In the genomic region with DNA sequence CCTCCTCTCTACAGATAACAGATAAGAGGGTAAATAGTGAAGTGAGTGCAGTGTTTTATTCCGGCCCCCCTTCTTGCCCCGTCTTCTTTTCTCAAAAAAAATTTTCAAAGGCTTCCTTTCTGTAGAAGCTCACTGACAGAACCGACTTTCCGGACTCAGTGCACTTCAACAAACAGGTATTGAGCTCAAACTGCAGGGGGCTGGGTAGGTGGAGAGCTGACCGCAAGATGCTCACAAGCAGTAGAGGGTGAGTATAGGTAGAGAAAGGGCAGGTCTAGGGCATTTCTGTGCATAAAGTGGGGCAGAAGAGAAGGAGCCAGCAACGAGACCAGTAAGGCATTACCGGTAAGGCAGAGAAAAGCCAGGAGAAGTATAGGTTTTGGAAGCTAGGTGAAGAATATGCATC, we compare ENCODE assay signal across 11 cellular contexts.
DNase-seq lines count a peak whose midpoint lies in the region; TF ChIP-seq lines count a peak whose summit lies in the region.
"Had no signal": no experiment of that assay in that cellular context is flagged by ENCODE, and none has a peak within 500 bp of the region (broad histone marks: within the 10 kb centered on the region; RNA-seq: fewer than 3 reads in every experiment).

No MANE protein-coding gene starts in this region.

- peaks cover 82% of the 10 kb centered on the region for H3K4me1 Mint-ChIP-seq in stimulated activated naive CD8-positive, alpha-beta T cell treated with anti-CD3 and anti-CD28 coated beads, Interleukin-15, Interleukin-2, amounts not matched to agents 100 ng/mL and 50 ng/mL, for 24 hours (ENCODE audit: low read depth)

- in situ Hi-C loops in KBM-7 (cut with MboI; ENCODE audit: low pct_unique_long_range_greater_than_20kb, low sequenced_read_pairs): no loop called here

- H3K4me3 ChIP-seq in colonic mucosa: no peak overlapping the region

- no peak for TF ChIP-seq CTCF in colonic mucosa (IDR thresholded peaks at IDR 0.05)

- H3K4me3 Mint-ChIP-seq in stimulated activated naive CD8-positive, alpha-beta T cell treated with anti-CD3 and anti-CD28 coated beads, Interleukin-15, Interleukin-2, amounts not matched to agents 100 ng/mL and 50 ng/mL, for 24 hours: peak overlapping the region; percentile 89

- peaks cover 13% of the 10 kb centered on the region for H3K9me3 Mint-ChIP-seq in stimulated activated naive CD8-positive, alpha-beta T cell treated with anti-CD3 and anti-CD28 coated beads, Interleukin-15, Interleukin-2, amounts not matched to agents 100 ng/mL and 50 ng/mL, for 24 hours

- no peaks in the 10 kb centered on the region for H3K36me3 ChIP-seq in colonic mucosa

- H3K9me3 ChIP-seq in colonic mucosa: no peaks in the 10 kb centered on the region

- H3K27ac ChIP-seq in colonic mucosa: peak overlapping the region; percentile 6
- H3K27ac ChIP-seq: 22Rv1, epithelial cell of prostate, VCaP had no signal

- no peak overlapping the region for H3K9ac ChIP-seq in colonic mucosa (ENCODE audit: low read depth in 2 of 2, low read length in 2 of 2)

- H3K27me3 ChIP-seq in colonic mucosa: no peaks in the 10 kb centered on the region

- H3K27ac Mint-ChIP-seq in stimulated activated naive CD8-positive, alpha-beta T cell treated with anti-CD3 and anti-CD28 coated beads, Interleukin-15, Interleukin-2, amounts not matched to agents 100 ng/mL and 50 ng/mL, for 24 hours: peak overlapping the region; percentile 96

- DNase-seq in activated CD8-positive, alpha-beta memory T cell treated with anti-CD3 and anti-CD28 coated beads for 1 hour (ENCODE audit: extremely low read depth in 1 of 2, low read depth in 1 of 2): peak; percentile 44 to 58
- no peak for DNase-seq in activated CD8-positive, alpha-beta memory T cell treated with anti-CD3 and anti-CD28 coated beads for 24 hours
- DNase-seq in activated CD4-positive, alpha-beta T cell treated with anti-CD3 and anti-CD28 coated beads for 4 hours: peak; percentile 74 to 75
- DNase-seq in colonic mucosa (peak; percentile 19), RKO (ENCODE audit: low spot score) (no peak), KBM-7 (no peak)
- no peak for DNase-seq in NK-92 treated with Interleukin-12 subunit alpha and Interleukin-12 subunit beta, amount 100 ng/mL, for 24 hours (lab: John Stamatoyannopoulos, UW)

- no peaks in the 10 kb centered on the region for H3K4me1 ChIP-seq in colonic mucosa

- H3K36me3 Mint-ChIP-seq in stimulated activated naive CD8-positive, alpha-beta T cell treated with anti-CD3 and anti-CD28 coated beads, Interleukin-15, Interleukin-2, amounts not matched to agents 100 ng/mL and 50 ng/mL, for 24 hours (ENCODE audit: low read depth): peaks cover 58% of the 10 kb centered on the region

- no peaks in the 10 kb centered on the region for H3K27me3 Mint-ChIP-seq in stimulated activated naive CD8-positive, alpha-beta T cell treated with anti-CD3 and anti-CD28 coated beads, Interleukin-15, Interleukin-2, amounts not matched to agents 100 ng/mL and 50 ng/mL, for 24 hours

- intact Hi-C loops in colonic mucosa (cut with DNase I): no loop called here

Comparison
In these comparisons a context has a peak if more than half of its experiments do, and no peak if none do; other contexts are left out.
1. DNase-seq: peak in activated CD8-positive, alpha-beta memory T cell treated with anti-CD3 and anti-CD28 coated beads for 1 hour (2 of 2), activated CD4-positive, alpha-beta T cell treated with anti-CD3 and anti-CD28 coated beads for 4 hours (2 of 2) and colonic mucosa (single experiment); none in activated CD8-positive, alpha-beta memory T cell treated with anti-CD3 and anti-CD28 coated beads for 24 hours (single experiment), RKO (single experiment), NK-92 treated with Interleukin-12 subunit alpha and Interleukin-12 subunit beta, amount 100 ng/mL, for 24 hours (single experiment) and KBM-7 (single experiment).